18 cellular contexts compared by ENCODE assay signal in the genomic region with DNA sequence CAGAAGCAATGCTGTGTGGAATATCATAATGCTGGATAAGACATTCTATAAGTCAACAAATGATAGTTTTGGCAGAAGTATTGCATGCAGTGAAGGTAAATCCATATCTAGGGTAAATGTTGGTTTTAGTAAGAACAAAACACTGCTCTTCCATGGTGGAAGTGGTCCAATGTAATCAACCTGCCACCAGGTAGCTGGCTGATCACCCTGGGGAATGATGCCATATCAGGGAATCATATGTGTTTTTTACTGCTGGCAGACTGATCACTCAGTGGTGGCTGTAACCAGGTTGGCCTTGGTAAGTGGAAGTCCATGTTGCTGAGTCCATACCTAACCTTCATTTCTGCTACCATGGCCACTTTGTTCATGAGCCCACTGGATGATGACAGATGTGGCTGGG.
"Had no signal": no experiment of that assay in that cellular context is flagged by ENCODE, and none has a peak within 500 bp of the region (broad histone marks: within the 10 kb centered on the region; RNA-seq: fewer than 3 reads in every experiment).

No MANE protein-coding gene starts in this region.

- DNase-seq: effector memory CD4-positive, alpha-beta T cell; heart left ventricle; hippocampal formation; left colon; left ventricle myocardium superior; mesendoderm; naive thymus-derived CD4-positive, alpha-beta T cell; nephron progenitor cell; posterior cingulate gyrus; small intestine; stimulated activated CD4-positive, alpha-beta T cell treated with anti-CD3 and anti-CD28 coated beads, Interleukin-12 subunit alpha, Interleukin-12 subunit beta, amount 100 ng/mL, for 4 hours; stimulated activated naive CD4-positive, alpha-beta T cell; thyroid gland had no signal

- H3K4me3 ChIP-seq: heart left ventricle, right atrium auricular region, thyroid gland had no signal

- H3K9me3 ChIP-seq: neutrophil, thyroid gland had no signal

- H3K4me1 ChIP-seq: heart left ventricle, right atrium auricular region, thyroid gland had no signal

- H3K27ac ChIP-seq: heart left ventricle, neutrophil, right atrium auricular region, thyroid gland had no signal

- H3K27me3 ChIP-seq: heart left ventricle, neutrophil, right atrium auricular region, thyroid gland had no signal

- H3K36me3 ChIP-seq: heart left ventricle, neutrophil, right atrium auricular region, thyroid gland had no signal

- FAIRE-seq: endometrium, frontal cortex, small intestine, urothelium cell line had no signal
